In the genomic region with DNA sequence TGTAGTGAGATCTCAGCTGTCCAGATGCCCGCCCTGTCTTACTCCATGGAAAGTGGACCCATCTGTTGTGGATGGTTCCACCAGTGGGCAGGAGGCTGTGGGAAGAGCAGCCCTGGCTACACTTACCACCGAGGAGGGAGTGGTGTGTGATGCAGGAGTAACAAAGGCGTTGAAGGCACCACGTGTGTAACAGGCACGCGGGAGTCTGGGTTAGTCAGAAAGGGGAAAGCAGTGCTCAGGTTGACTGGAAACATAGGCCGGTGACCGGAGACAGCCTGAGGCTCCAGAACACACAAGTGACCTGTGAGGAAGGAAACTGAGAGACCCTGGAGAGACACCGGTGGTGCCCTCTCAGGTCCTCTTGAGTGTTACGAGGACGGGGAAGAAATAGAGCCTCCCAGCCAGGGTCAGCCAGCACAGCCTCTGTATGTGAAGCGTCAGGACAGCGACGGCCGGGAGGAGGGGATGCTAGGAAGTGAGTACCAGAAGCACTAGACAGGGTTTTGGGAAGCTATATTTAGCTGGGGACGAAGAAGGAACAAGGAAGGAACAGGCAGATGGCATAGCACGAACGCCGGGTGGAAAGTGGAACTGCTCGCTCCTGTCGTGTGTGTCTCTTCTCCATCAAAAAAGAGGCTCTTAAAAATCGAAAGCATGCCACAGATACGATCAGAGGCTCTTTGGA, we compare ENCODE assay signal across 9 cellular contexts. TPM values are rescaled to one million over a fixed set of nuclear protein-coding genes. Genes with fewer than 3 reads are reported as not detected.
DNase-seq lines count a peak whose midpoint lies in the region; ATAC-seq and TF ChIP-seq lines count a peak whose summit lies in the region.
"Had no signal": no experiment of that assay in that cellular context is flagged by ENCODE, and none has a peak within 500 bp of the region (broad histone marks: within the 10 kb centered on the region; RNA-seq: fewer than 3 reads in every experiment).

No MANE protein-coding gene starts in this region.

- H3K36me3 ChIP-seq in colonic mucosa (peaks cover 16% of the 10 kb centered on the region), upper lobe of right lung (peaks cover 62% of the 10 kb centered on the region)

- peaks cover 51% of the 10 kb centered on the region for H3K4me1 Mint-ChIP-seq in activated naive CD4-positive, alpha-beta T cell treated with anti-CD3 and anti-CD28 coated beads, Interleukin-2, amount 50 U/mL, for 24 hours
- peaks cover 46% of the 10 kb centered on the region for H3K4me1 Mint-ChIP-seq in activated naive CD4-positive, alpha-beta T cell treated with anti-CD3 and anti-CD28 coated beads, Interleukin-2, amount 10 ng/mL, durations not matched to agents 7 days and 5 days
- H3K4me1 Mint-ChIP-seq in mesothelial cell of epicardium = peaks cover 40% of the 10 kb centered on the region
- H3K4me1 Mint-ChIP-seq in activated CD8-positive, alpha-beta memory T cell treated with anti-CD3 and anti-CD28 coated beads, Interleukin-2, amount 10 ng/mL, durations not matched to agents 7 days and 5 days = peaks cover 40% of the 10 kb centered on the region

- H3K4me3 ChIP-seq in colonic mucosa = no peak overlapping the region
- peak overlapping the region; percentile 10 for H3K4me3 ChIP-seq in upper lobe of right lung

- H3K9ac ChIP-seq in colonic mucosa (ENCODE audit: low read depth in 2 of 2, low read length in 2 of 2) = no peak overlapping the region

- H3K4me3 Mint-ChIP-seq in activated naive CD4-positive, alpha-beta T cell treated with anti-CD3 and anti-CD28 coated beads, Interleukin-2, amount 50 U/mL, for 24 hours = peak overlapping the region; percentile 23
- no peak overlapping the region for H3K4me3 Mint-ChIP-seq in activated naive CD4-positive, alpha-beta T cell treated with anti-CD3 and anti-CD28 coated beads, Interleukin-2, amount 10 ng/mL, durations not matched to agents 7 days and 5 days
- no peak overlapping the region for H3K4me3 Mint-ChIP-seq in mesothelial cell of epicardium
- no peak overlapping the region for H3K4me3 Mint-ChIP-seq in activated CD8-positive, alpha-beta memory T cell treated with anti-CD3 and anti-CD28 coated beads, Interleukin-2, amount 10 ng/mL, durations not matched to agents 7 days and 5 days

- peaks cover 13% of the 10 kb centered on the region for H3K36me3 Mint-ChIP-seq in activated naive CD4-positive, alpha-beta T cell treated with anti-CD3 and anti-CD28 coated beads, Interleukin-2, amount 50 U/mL, for 24 hours
- H3K36me3 Mint-ChIP-seq in activated naive CD4-positive, alpha-beta T cell treated with anti-CD3 and anti-CD28 coated beads, Interleukin-2, amount 10 ng/mL, durations not matched to agents 7 days and 5 days = peaks cover 51% of the 10 kb centered on the region
- H3K36me3 Mint-ChIP-seq in mesothelial cell of epicardium = peaks cover 25% of the 10 kb centered on the region
- H3K36me3 Mint-ChIP-seq in activated CD8-positive, alpha-beta memory T cell treated with anti-CD3 and anti-CD28 coated beads, Interleukin-2, amount 10 ng/mL, durations not matched to agents 7 days and 5 days = peaks cover 36% of the 10 kb centered on the region

- H3K9me3 Mint-ChIP-seq in activated naive CD4-positive, alpha-beta T cell treated with anti-CD3 and anti-CD28 coated beads, Interleukin-2, amount 50 U/mL, for 24 hours = no peaks in the 10 kb centered on the region
- H3K9me3 Mint-ChIP-seq in activated naive CD4-positive, alpha-beta T cell treated with anti-CD3 and anti-CD28 coated beads, Interleukin-2, amount 10 ng/mL, durations not matched to agents 7 days and 5 days = no peaks in the 10 kb centered on the region
- no peaks in the 10 kb centered on the region for H3K9me3 Mint-ChIP-seq in mesothelial cell of epicardium
- H3K9me3 Mint-ChIP-seq in activated CD8-positive, alpha-beta memory T cell treated with anti-CD3 and anti-CD28 coated beads, Interleukin-2, amount 10 ng/mL, durations not matched to agents 7 days and 5 days (ENCODE audit: low read depth) = no peaks in the 10 kb centered on the region

- H3K27ac ChIP-seq in colonic mucosa (peak overlapping the region; percentile 12), upper lobe of right lung (peak overlapping the region; percentile 26)

- peak overlapping the region; percentile 92 for H3K27ac Mint-ChIP-seq in activated naive CD4-positive, alpha-beta T cell treated with anti-CD3 and anti-CD28 coated beads, Interleukin-2, amount 50 U/mL, for 24 hours
- no peak overlapping the region for H3K27ac Mint-ChIP-seq in activated naive CD4-positive, alpha-beta T cell treated with anti-CD3 and anti-CD28 coated beads, Interleukin-2, amount 10 ng/mL, durations not matched to agents 7 days and 5 days
- peak overlapping the region; percentile 75 for H3K27ac Mint-ChIP-seq in mesothelial cell of epicardium
- H3K27ac Mint-ChIP-seq in activated CD8-positive, alpha-beta memory T cell treated with anti-CD3 and anti-CD28 coated beads, Interleukin-2, amount 10 ng/mL, durations not matched to agents 7 days and 5 days = no peak overlapping the region

- no peak for TF ChIP-seq CTCF in colonic mucosa (IDR thresholded peaks at IDR 0.05)
- no peak for TF ChIP-seq CTCF in mesothelial cell of epicardium (IDR thresholded peaks at IDR 0.05; ENCODE audit: unreplicated experiment)
- no peak for TF ChIP-seq CTCF in upper lobe of right lung (IDR thresholded peaks at IDR 0.05)

- no peak for DNase-seq in activated naive CD4-positive, alpha-beta T cell treated with anti-CD3 and anti-CD28 coated beads, Interleukin-2, amount 10 ng/mL, durations not matched to agents 7 days and 5 days
- DNase-seq in colonic mucosa (no peak), mesothelial cell of epicardium (ENCODE audit: low spot score in 2 of 2, unreplicated experiment in 2 of 2) (no peak), upper lobe of right lung (no peak)
- no peak for DNase-seq in activated CD8-positive, alpha-beta memory T cell treated with anti-CD3 and anti-CD28 coated beads, Interleukin-2, amount 10 ng/mL, durations not matched to agents 7 days and 5 days
- DNase-seq: Karpas-422 had no signal

- CTCF ChIA-PET in activated naive CD4-positive, alpha-beta T cell treated with anti-CD3 and anti-CD28 coated beads, Interleukin-2, amount 10 ng/mL, durations not matched to agents 7 days and 5 days (lab: Charles Lee) = no interaction called here
- CTCF ChIA-PET in activated CD8-positive, alpha-beta memory T cell treated with anti-CD3 and anti-CD28 coated beads, Interleukin-2, amount 10 ng/mL, durations not matched to agents 7 days and 5 days (lab: Charles Lee) = interaction anchor here (0.7 kb wide), 1 partner anchor 14 kb away, joined by 4 read pairs; no protein-coding TSS in a partner anchor

- H3K27me3 Mint-ChIP-seq in activated naive CD4-positive, alpha-beta T cell treated with anti-CD3 and anti-CD28 coated beads, Interleukin-2, amount 50 U/mL, for 24 hours = no peaks in the 10 kb centered on the region
- no peaks in the 10 kb centered on the region for H3K27me3 Mint-ChIP-seq in activated naive CD4-positive, alpha-beta T cell treated with anti-CD3 and anti-CD28 coated beads, Interleukin-2, amount 10 ng/mL, durations not matched to agents 7 days and 5 days
- H3K27me3 Mint-ChIP-seq in mesothelial cell of epicardium (ENCODE audit: low read depth) = no peaks in the 10 kb centered on the region
- no peaks in the 10 kb centered on the region for H3K27me3 Mint-ChIP-seq in activated CD8-positive, alpha-beta memory T cell treated with anti-CD3 and anti-CD28 coated beads, Interleukin-2, amount 10 ng/mL, durations not matched to agents 7 days and 5 days

- H3K9me3 ChIP-seq in colonic mucosa (no peaks in the 10 kb centered on the region), upper lobe of right lung (no peaks in the 10 kb centered on the region)

- intact Hi-C loops in colonic mucosa (cut with DNase I) (no loop called here), upper lobe of right lung (cut with DNase I) (no loop called here)

- ATAC-seq in upper lobe of right lung (peak; percentile 58), GM19397 (IDR thresholded peaks at IDR 0.05; ENCODE audit: unreplicated experiment) (no peak), HG03342 (IDR thresholded peaks at IDR 0.05; ENCODE audit: unreplicated experiment) (no peak)
- ATAC-seq in activated CD8-positive, alpha-beta memory T cell treated with anti-CD3 and anti-CD28 coated beads, Interleukin-2, amount 10 ng/mL, durations not matched to agents 7 days and 5 days = no peak

- H3K27me3 ChIP-seq in colonic mucosa = no peaks in the 10 kb centered on the region
- no peaks in the 10 kb centered on the region for H3K27me3 ChIP-seq in upper lobe of right lung

- H3K4me1 ChIP-seq in colonic mucosa (peaks cover 17% of the 10 kb centered on the region), upper lobe of right lung (peaks cover 78% of the 10 kb centered on the region)

RNA-seq across cellular contexts. Expression of gene RAC1, which starts 21.7 kb away (rescaled TPM):
- total RNA-seq in colonic mucosa = 100 to 1,000 TPM; 384 to 417 TPM
- total RNA-seq in mesothelial cell of epicardium = 213 to 221 TPM (median 214 TPM) in 3 replicates
- total RNA-seq in upper lobe of right lung = 255 TPM
- total RNA-seq in activated CD8-positive, alpha-beta memory T cell treated with anti-CD3 and anti-CD28 coated beads, Interleukin-2, amount 10 ng/mL, durations not matched to agents 7 days and 5 days = 100 to 1,000 TPM; 157 to 174 TPM

RNA-seq across cellular contexts. Expression of gene FAM220A, which starts 47.3 kb away (rescaled TPM):
- total RNA-seq in colonic mucosa = 10 to 100 TPM in 1 of 2 donors, 1 to 10 TPM in 1; 9.3 to 15.7 TPM
- 21.6 to 30.4 TPM (median 21.7 TPM) in 3 replicates for total RNA-seq in mesothelial cell of epicardium
- total RNA-seq in upper lobe of right lung = 10.7 TPM
- 10 to 100 TPM in 1 of 2 experiments, 1 to 10 TPM in 1; 9.9 to 10.7 TPM for total RNA-seq in activated CD8-positive, alpha-beta memory T cell treated with anti-CD3 and anti-CD28 coated beads, Interleukin-2, amount 10 ng/mL, durations not matched to agents 7 days and 5 days

RNA-seq across cellular contexts. Expression of gene DAGLB, which starts 51.7 kb away (rescaled TPM):
- total RNA-seq in colonic mucosa = 10 to 100 TPM; 15.6 to 26.5 TPM
- total RNA-seq in mesothelial cell of epicardium = 20.9 to 24.3 TPM (median 24.1 TPM) in 3 replicates
- total RNA-seq in upper lobe of right lung = 34.7 TPM
- 10 to 100 TPM; 21.6 to 22.2 TPM for total RNA-seq in activated CD8-positive, alpha-beta memory T cell treated with anti-CD3 and anti-CD28 coated beads, Interleukin-2, amount 10 ng/mL, durations not matched to agents 7 days and 5 days

Comparison
In these comparisons a context has a peak if more than half of its experiments do, and no peak if none do; other contexts are left out.
1. H3K27ac Mint-ChIP-seq: peak in activated naive CD4-positive, alpha-beta T cell treated with anti-CD3 and anti-CD28 coated beads, Interleukin-2, amount 50 U/mL, for 24 hours (single experiment) and mesothelial cell of epicardium (single experiment); none in activated naive CD4-positive, alpha-beta T cell treated with anti-CD3 and anti-CD28 coated beads, Interleukin-2, amount 10 ng/mL, durations not matched to agents 7 days and 5 days (single experiment) and activated CD8-positive, alpha-beta memory T cell treated with anti-CD3 and anti-CD28 coated beads, Interleukin-2, amount 10 ng/mL, durations not matched to agents 7 days and 5 days (single experiment).